In the genomic region with DNA sequence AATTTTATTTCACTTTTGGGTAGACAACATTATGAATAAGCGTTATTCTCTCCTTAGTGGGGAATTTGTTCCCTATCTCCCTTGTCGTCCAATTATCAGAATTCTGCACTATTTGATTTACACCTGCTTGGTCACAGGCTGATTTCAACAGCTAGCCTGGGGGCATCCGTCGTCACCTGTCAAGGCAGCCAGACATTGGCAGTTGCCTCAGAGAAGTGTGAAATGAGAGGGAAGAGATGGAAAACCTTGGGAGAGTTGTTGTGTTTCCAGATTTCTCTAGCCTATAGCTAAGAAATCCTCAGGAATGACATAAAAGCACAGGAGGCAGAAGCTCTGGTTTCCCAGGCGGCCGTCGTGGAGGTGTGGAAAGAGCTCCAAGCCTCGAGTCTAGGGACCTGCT, we compare ENCODE assay signal across 21 cellular contexts. TPM values are rescaled to one million over a fixed set of nuclear protein-coding genes. Genes with fewer than 3 reads are reported as not detected.
DNase-seq lines count a peak whose midpoint lies in the region.
"Had no signal": no experiment of that assay in that cellular context is flagged by ENCODE, and none has a peak within 500 bp of the region (broad histone marks: within the 10 kb centered on the region; RNA-seq: fewer than 3 reads in every experiment).

No MANE protein-coding gene starts in this region.

- no peak overlapping the region for H3K4me2 ChIP-seq in neuronal stem cell (ENCODE audit: insufficient read depth, low read length, poor library complexity, severe bottlenecking)
- H3K4me2 ChIP-seq: SK-N-SH had no signal

- peak overlapping the region; percentile 1 for H2BK12ac ChIP-seq in neuronal stem cell (ENCODE audit: low read length)

- H3K79me1 ChIP-seq in neuronal stem cell (ENCODE audit: low read depth, low read length) = no peaks in the 10 kb centered on the region

- DNase-seq in ELF-1 (ENCODE audit: low read depth, low spot score) = peak; percentile 58
- DNase-seq in NCI-H1417 treated with DMSO at 0.1 percent for 48 hours (lab: John Stamatoyannopoulos, UW) = peak; percentile 51
- peak; percentile 61 for DNase-seq in NCI-H69 (lab: John Stamatoyannopoulos, UW)
- DNase-seq in neuronal stem cell (ENCODE audit: low spot score) = no peak
- no peak for DNase-seq in activated naive CD8-positive, alpha-beta T cell treated with anti-CD3 and anti-CD28 coated beads for 36 hours
- no peak for DNase-seq in EL
- no peak for DNase-seq in activated gamma-delta T cell (lab: John Stamatoyannopoulos, UW)
- DNase-seq: C1 segment of cervical spinal cord, GF-D8, IMR-90, Karpas-422, MG63, NCI-H1092, NCI-H187, NCI-H2171 treated with DMSO at 0.1 percent for 48 hours, NCI-H510A, NCI-H774, SHP77 treated with DMSO at 0.1 percent for 48 hours, SK-N-SH had no signal

- no peaks in the 10 kb centered on the region for H3K36me3 Mint-ChIP-seq in activated naive CD8-positive, alpha-beta T cell treated with anti-CD3 and anti-CD28 coated beads for 36 hours

- no peak overlapping the region for H2AK5ac ChIP-seq in neuronal stem cell (ENCODE audit: low read depth, low read length)

- no peak overlapping the region for H2BK5ac ChIP-seq in neuronal stem cell (ENCODE audit: low read length)

- no peaks in the 10 kb centered on the region for H3K27me3 ChIP-seq in neuronal stem cell (ENCODE audit: control insufficient read depth in 3 of 3, insufficient read depth in 3 of 3, low read depth in 1 of 3, low read length in 3 of 3)

- no peak overlapping the region for H3K18ac ChIP-seq in neuronal stem cell (ENCODE audit: low read length)

- H2AFZ ChIP-seq in neuronal stem cell (ENCODE audit: low read length) = no peak overlapping the region

- H3K4me3 ChIP-seq in neuronal stem cell (ENCODE audit: low read length in 2 of 2) = no peak overlapping the region
- H3K4me3 ChIP-seq: HAP-1, MG63 had no signal

- no peak overlapping the region for H3K27ac ChIP-seq in neuronal stem cell (replicated peaks; ENCODE audit: low read length)

- no peaks in the 10 kb centered on the region for H3K4me1 Mint-ChIP-seq in activated naive CD8-positive, alpha-beta T cell treated with anti-CD3 and anti-CD28 coated beads for 36 hours

- H3K9me3 ChIP-seq in neuronal stem cell (replicated peaks in 1 of 2; ENCODE audit: control insufficient read depth in 2 of 2, insufficient read depth in 1 of 2, low read depth in 1 of 2, low read length in 2 of 2) = no peaks in the 10 kb centered on the region
- H3K9me3 ChIP-seq: HAP-1, MG63, SK-N-SH had no signal

- peaks cover 7% of the 10 kb centered on the region for H3K27me3 Mint-ChIP-seq in activated naive CD8-positive, alpha-beta T cell treated with anti-CD3 and anti-CD28 coated beads for 36 hours

- no peak overlapping the region for H3K14ac ChIP-seq in neuronal stem cell (ENCODE audit: low read length)

- H2BK120ac ChIP-seq in neuronal stem cell (ENCODE audit: low read depth, low read length) = no peak overlapping the region

- no CpG with 5 or more reads among the region's 8 CpGs for WGBS in neuronal stem cell (ENCODE audit: extremely low coverage in 2 of 2, insufficient read length in 2 of 2, insufficient replicate concordance in 1 of 2), 2 donors

- H3K4ac ChIP-seq in neuronal stem cell (ENCODE audit: low read length) = no peak overlapping the region

- no peaks in the 10 kb centered on the region for H3K9me3 Mint-ChIP-seq in activated naive CD8-positive, alpha-beta T cell treated with anti-CD3 and anti-CD28 coated beads for 36 hours

- no peaks in the 10 kb centered on the region for H3K36me3 ChIP-seq in neuronal stem cell (replicated peaks in 1 of 2; ENCODE audit: control insufficient read depth in 2 of 2, insufficient read depth in 2 of 2, low read length in 2 of 2)
- H3K36me3 ChIP-seq: HAP-1, MG63 had no signal

- H3K23ac ChIP-seq in neuronal stem cell (ENCODE audit: low read depth, low read length, poor library complexity) = no peak overlapping the region

- H3K4me1 ChIP-seq in neuronal stem cell (ENCODE audit: control insufficient read depth in 2 of 2, insufficient read depth in 1 of 2, low read depth in 1 of 2, low read length in 2 of 2) = peaks cover 22 to 37% of the 10 kb centered on the region in 2 donors
- H3K4me1 ChIP-seq: HAP-1 had no signal

- H4K91ac ChIP-seq in neuronal stem cell (ENCODE audit: low read depth, low read length, poor library complexity) = no peak overlapping the region

- H3K4me3 Mint-ChIP-seq in activated naive CD8-positive, alpha-beta T cell treated with anti-CD3 and anti-CD28 coated beads for 36 hours = no peak overlapping the region

- no peak overlapping the region for H2BK15ac ChIP-seq in neuronal stem cell (ENCODE audit: low read length)

- no peak overlapping the region for H3K9ac ChIP-seq in neuronal stem cell (ENCODE audit: low read depth, low read length, poor library complexity)
- H3K9ac ChIP-seq: SK-N-SH had no signal

- H3K27ac Mint-ChIP-seq in activated naive CD8-positive, alpha-beta T cell treated with anti-CD3 and anti-CD28 coated beads for 36 hours = no peak overlapping the region

- no peak overlapping the region for H4K8ac ChIP-seq in neuronal stem cell (ENCODE audit: low read depth, low read length)

RNA-seq across cellular contexts. Expression of gene GHRH, which starts 0.9 kb away (rescaled TPM):
- polyA plus RNA-seq in neuronal stem cell (2013, experiment 1 of 2) = 0.96 TPM
- 1.8 TPM for polyA plus RNA-seq in neuronal stem cell (2013, experiment 2 of 2)
- total RNA-seq in activated naive CD8-positive, alpha-beta T cell treated with anti-CD3 and anti-CD28 coated beads for 36 hours = not detected
- total RNA-seq: IMR-90, RPMI7951 had no signal
- polyA plus RNA-seq: IMR-90, SK-N-SH had no signal

RNA-seq across cellular contexts. Expression of gene MANBAL, which starts 26.9 kb away (rescaled TPM):
- 66.5 TPM for polyA plus RNA-seq in neuronal stem cell (2013, experiment 1 of 2)
- polyA plus RNA-seq in neuronal stem cell (2013, experiment 2 of 2) = 66.4 TPM
- 10 to 100 TPM; 11.2 to 12.8 TPM for total RNA-seq in activated naive CD8-positive, alpha-beta T cell treated with anti-CD3 and anti-CD28 coated beads for 36 hours

Comparison
In these comparisons a context has a peak if more than half of its experiments do, and no peak if none do; other contexts are left out.
1. DNase-seq: peak in ELF-1 (single experiment), NCI-H1417 treated with DMSO at 0.1 percent for 48 hours (single experiment) and NCI-H69 (single experiment); none in neuronal stem cell (single experiment), activated naive CD8-positive, alpha-beta T cell treated with anti-CD3 and anti-CD28 coated beads for 36 hours (single experiment), EL (single experiment) and activated gamma-delta T cell (single experiment).